1 cellular context compared by ENCODE assay signal in the genomic region with DNA sequence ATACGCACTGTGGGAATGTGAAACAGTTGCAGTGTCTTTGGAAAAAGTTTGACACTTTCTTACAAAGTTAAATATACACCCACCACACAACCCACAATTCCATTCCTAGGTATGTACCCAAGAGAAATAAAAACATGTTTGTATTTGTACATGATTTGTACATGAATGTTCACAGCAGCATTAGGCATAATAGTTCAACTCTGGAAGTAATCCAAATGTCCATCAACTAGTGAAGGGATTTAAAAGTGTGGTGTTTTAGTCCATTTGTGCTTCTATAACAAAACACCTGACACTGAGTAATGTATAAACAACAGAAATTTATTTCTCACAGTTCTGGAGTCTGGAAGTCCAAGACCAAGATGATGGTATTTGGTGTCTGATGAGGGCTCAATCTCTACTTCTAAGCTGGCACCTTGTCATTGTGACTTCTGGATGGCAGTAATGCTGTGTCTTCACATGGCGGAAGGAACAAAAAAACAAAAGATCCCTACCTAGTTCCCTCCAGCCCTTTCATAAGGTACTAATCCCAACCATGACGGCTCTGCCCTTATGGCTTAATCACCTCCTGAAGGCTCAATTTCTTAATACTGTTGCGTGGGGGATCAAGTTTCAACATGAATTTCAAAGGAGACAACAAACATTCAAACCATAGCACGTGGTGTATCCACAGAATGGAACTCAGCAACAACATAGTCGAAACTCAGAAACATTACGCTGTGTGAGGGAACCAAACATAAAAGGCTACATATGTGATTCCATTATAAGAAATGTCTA.
TF ChIP-seq lines count a peak whose summit lies in the region.

No MANE protein-coding gene starts in this region.

TF ChIP-seq in GM23338, 12 proteins besides CTCF, POLR2A, EP300 and RAD21:
- TF ChIP-seq EZH2 (IDR thresholded peaks at IDR 0.05; ENCODE audit: low read depth, unreplicated experiment) (no peak), EZH2phosphoT487 (IDR thresholded peaks at IDR 0.05; ENCODE audit: unreplicated experiment) (no peak), POLR2AphosphoS5 (IDR thresholded peaks at IDR 0.05; ENCODE audit: low read depth) (no peak)
- TF ChIP-seq, protein P1, sequence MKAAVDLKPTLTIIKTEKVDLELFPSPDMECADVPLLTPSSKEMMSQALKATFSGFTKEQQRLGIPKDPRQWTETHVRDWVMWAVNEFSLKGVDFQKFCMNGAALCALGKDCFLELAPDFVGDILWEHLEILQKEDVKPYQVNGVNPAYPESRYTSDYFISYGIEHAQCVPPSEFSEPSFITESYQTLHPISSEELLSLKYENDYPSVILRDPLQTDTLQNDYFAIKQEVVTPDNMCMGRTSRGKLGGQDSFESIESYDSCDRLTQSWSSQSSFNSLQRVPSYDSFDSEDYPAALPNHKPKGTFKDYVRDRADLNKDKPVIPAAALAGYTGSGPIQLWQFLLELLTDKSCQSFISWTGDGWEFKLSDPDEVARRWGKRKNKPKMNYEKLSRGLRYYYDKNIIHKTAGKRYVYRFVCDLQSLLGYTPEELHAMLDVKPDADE (IDR thresholded peaks at IDR 0.05) = no peak
TF ChIP-seq in GM23338: peak in this region for 0.
